Comparison of ENCODE assay signal across 29 cellular contexts in genomic region chr10:119989966-119990365, GRCh38.
"Had no signal": no experiment of that assay in that cellular context is flagged by ENCODE, and none has a peak within 500 bp of the region (broad histone marks: within the 10 kb centered on the region; RNA-seq: fewer than 3 reads in every experiment).

No MANE protein-coding gene starts in this region.

- ATAC-seq: naive thymus-derived CD8-positive, alpha-beta T cell; natural killer cell treated with Interleukin-12 subunit alpha and Interleukin-12 subunit beta and Interleukin-15 and Interleukin-18, amount 100 ng/mL, for 72 hours; psoas muscle; right cardiac atrium; right lobe of liver; stimulated activated effector memory CD8-positive, alpha-beta T cell treated with anti-CD3 and anti-CD28 coated beads, Interleukin-12 subunit alpha, Interleukin-12 subunit beta, amount 100 ng/mL, for 72 hours; stimulated activated naive B cell treated with anti-CD40 and anti-IgM and Interleukin-4, amounts not matched to agents 10 μg/mL and 1 μg/mL and 100 μg/mL, for 72 hours had no signal

- H3K4me3 Mint-ChIP-seq: naive thymus-derived CD8-positive, alpha-beta T cell; natural killer cell treated with Interleukin-12 subunit alpha and Interleukin-12 subunit beta and Interleukin-15 and Interleukin-18, amount 100 ng/mL, for 72 hours; nephron progenitor cell; neural crest cell; stimulated activated effector memory CD8-positive, alpha-beta T cell treated with anti-CD3 and anti-CD28 coated beads, Interleukin-12 subunit alpha, Interleukin-12 subunit beta, amount 100 ng/mL, for 72 hours; stimulated activated naive B cell treated with anti-CD40 and anti-IgM and Interleukin-4, amounts not matched to agents 10 μg/mL and 1 μg/mL and 100 μg/mL, for 72 hours; stimulated activated naive CD8-positive, alpha-beta T cell treated with anti-CD3 and anti-CD28 coated beads, Interleukin-15, Interleukin-2, amounts not matched to agents 100 ng/mL and 50 ng/mL, for 24 hours had no signal

- H3K4me3 ChIP-seq: ovary, psoas muscle, right lobe of liver, sigmoid colon, stomach, thoracic aorta, thyroid gland, tibial nerve, upper lobe of left lung, vagina had no signal

- H3K4me1 Mint-ChIP-seq: naive thymus-derived CD8-positive, alpha-beta T cell; neural crest cell; stimulated activated effector memory CD8-positive, alpha-beta T cell treated with anti-CD3 and anti-CD28 coated beads, Interleukin-12 subunit alpha, Interleukin-12 subunit beta, amount 100 ng/mL, for 72 hours; stimulated activated naive B cell treated with anti-CD40 and anti-IgM and Interleukin-4, amounts not matched to agents 10 μg/mL and 1 μg/mL and 100 μg/mL, for 72 hours had no signal

- FAIRE-seq: small intestine had no signal

- DNase-seq: naive thymus-derived CD8-positive, alpha-beta T cell; nephron progenitor cell; occipital lobe; ovary; posterior cingulate gyrus; psoas muscle; right cardiac atrium; right lobe of liver; sigmoid colon; small intestine; stimulated activated CD4-positive, alpha-beta T cell treated with anti-CD3 and anti-CD28 coated beads, Interleukin-15, amount 100 ng/mL, for 24 hours; stimulated activated CD4-positive, alpha-beta T cell treated with anti-CD3 and anti-CD28 coated beads, Interleukin-2, amount 100 ng/mL, for 24 hours; stimulated activated CD4-positive, alpha-beta T cell treated with anti-CD3 and anti-CD28 coated beads, Interleukin-2, amount 100 ng/mL, for 48 hours; stimulated activated CD4-positive, alpha-beta T cell treated with anti-CD3 and anti-CD28 coated beads, Interleukin-4, amount 100 ng/mL, for 24 hours; stimulated activated naive B cell treated with anti-CD40 and anti-IgM and Interleukin-4, amounts not matched to agents 10 μg/mL and 1 μg/mL and 100 μg/mL, for 72 hours; stimulated activated naive CD4-positive, alpha-beta T cell treated with Interleukin-2 at 50 U/mL for 16 hours; stomach; thyroid gland; trophoblast cell; upper lobe of left lung had no signal

- H3K36me3 Mint-ChIP-seq: naive thymus-derived CD8-positive, alpha-beta T cell; stimulated activated effector memory CD8-positive, alpha-beta T cell treated with anti-CD3 and anti-CD28 coated beads, Interleukin-12 subunit alpha, Interleukin-12 subunit beta, amount 100 ng/mL, for 72 hours had no signal

- H3K9me3 Mint-ChIP-seq: natural killer cell treated with Interleukin-12 subunit alpha and Interleukin-12 subunit beta and Interleukin-15 and Interleukin-18, amount 100 ng/mL, for 72 hours; neural crest cell; stimulated activated effector memory CD8-positive, alpha-beta T cell treated with anti-CD3 and anti-CD28 coated beads, Interleukin-12 subunit alpha, Interleukin-12 subunit beta, amount 100 ng/mL, for 72 hours; stimulated activated naive CD8-positive, alpha-beta T cell treated with anti-CD3 and anti-CD28 coated beads, Interleukin-15, Interleukin-2, amounts not matched to agents 100 ng/mL and 50 ng/mL, for 24 hours had no signal

- H3K27me3 ChIP-seq: ovary, right lobe of liver, sigmoid colon, thyroid gland, tibial nerve, upper lobe of left lung, vagina had no signal

- H3K9me3 ChIP-seq: ovary, psoas muscle, right lobe of liver, sigmoid colon, thoracic aorta, thyroid gland, upper lobe of left lung, vagina had no signal

- H3K27ac Mint-ChIP-seq: naive thymus-derived CD8-positive, alpha-beta T cell; natural killer cell treated with Interleukin-12 subunit alpha and Interleukin-12 subunit beta and Interleukin-15 and Interleukin-18, amount 100 ng/mL, for 72 hours; nephron progenitor cell; progenitor cell of endocrine pancreas; stimulated activated effector memory CD8-positive, alpha-beta T cell treated with anti-CD3 and anti-CD28 coated beads, Interleukin-12 subunit alpha, Interleukin-12 subunit beta, amount 100 ng/mL, for 72 hours; stimulated activated naive B cell treated with anti-CD40 and anti-IgM and Interleukin-4, amounts not matched to agents 10 μg/mL and 1 μg/mL and 100 μg/mL, for 72 hours; stimulated activated naive CD8-positive, alpha-beta T cell treated with anti-CD3 and anti-CD28 coated beads, Interleukin-15, Interleukin-2, amounts not matched to agents 100 ng/mL and 50 ng/mL, for 24 hours had no signal

- H3K9ac ChIP-seq: parathyroid adenoma had no signal

- H3K4me1 ChIP-seq: parathyroid adenoma, psoas muscle, right lobe of liver, sigmoid colon, stomach, thyroid gland, tibial nerve, upper lobe of left lung, vagina had no signal

- H3K27ac ChIP-seq: ovary, parathyroid adenoma, psoas muscle, right lobe of liver, sigmoid colon, stomach, thoracic aorta, thyroid gland, tibial nerve, upper lobe of left lung, vagina had no signal

- H2AFZ ChIP-seq: parathyroid adenoma had no signal

- H3K36me3 ChIP-seq: ovary, right lobe of liver, sigmoid colon, stomach, thoracic aorta, thyroid gland, tibial nerve, upper lobe of left lung, vagina had no signal

- H3K79me2 ChIP-seq: parathyroid adenoma had no signal
